Comparison of ENCODE assay signal across 7 cellular contexts in the genomic region with DNA sequence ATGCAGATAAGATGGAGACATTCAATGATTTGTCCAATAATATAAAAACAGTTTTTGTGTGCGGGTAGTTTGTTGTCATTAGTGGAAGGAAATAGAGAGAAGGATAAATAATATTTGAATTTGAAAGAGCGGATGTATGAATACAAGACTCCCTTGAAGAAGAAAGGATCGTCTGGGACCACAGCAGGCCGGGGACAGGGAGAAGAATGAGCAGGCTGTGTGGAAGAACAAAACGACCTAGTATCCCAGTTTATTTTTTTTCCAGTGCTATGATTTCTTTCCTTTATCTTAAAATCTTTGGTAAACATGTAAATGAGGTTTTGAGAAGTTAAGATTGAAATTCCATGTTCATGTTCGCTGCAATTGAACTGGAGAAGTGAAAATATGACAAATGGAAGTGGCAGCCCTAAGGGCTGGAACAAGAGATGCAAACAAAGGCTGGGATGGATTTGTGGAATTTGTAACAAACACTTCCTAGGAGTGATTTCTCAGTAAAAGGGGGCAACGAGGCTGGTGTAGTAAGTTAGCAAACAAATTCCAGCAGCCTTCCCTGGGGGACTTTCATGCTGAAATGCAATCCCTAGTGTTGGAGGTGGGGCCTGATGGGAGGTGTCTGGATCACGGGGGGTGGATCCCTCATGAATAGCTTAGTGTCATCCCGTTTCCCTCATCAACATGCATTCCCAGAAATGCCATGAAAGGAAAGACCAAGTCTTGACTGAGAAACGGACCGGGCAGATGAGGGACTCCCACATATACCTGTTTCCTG. TPM values are rescaled to one million over a fixed set of nuclear protein-coding genes. Genes with fewer than 3 reads are reported as not detected.
DNase-seq lines count a peak whose midpoint lies in the region; ATAC-seq, FAIRE-seq and TF ChIP-seq lines count a peak whose summit lies in the region.

No MANE protein-coding gene starts in this region.

- peak in 2 of 3 donors; percentile 31 to 86 for TF ChIP-seq POLR2A in spleen (IDR thresholded peaks at IDR 0.05)

- no peak for ATAC-seq in HG03460 (IDR thresholded peaks at IDR 0.05; ENCODE audit: unreplicated experiment)

- DNase-seq in NCI-H2227 (lab: John Stamatoyannopoulos, UW; ENCODE audit: unreplicated experiment) (peak; percentile 21), coronary artery (ENCODE audit: low spot score) (peak; percentile 93), kidney (peak; percentile 86), spleen (no peak), NCI-H187 (lab: John Stamatoyannopoulos, UW) (no peak), HPDE6-E6E7 (ENCODE audit: extremely low spot score) (no peak)

- TF ChIP-seq CTCF in coronary artery (IDR thresholded peaks at IDR 0.05) (no peak), kidney (IDR thresholded peaks at IDR 0.05; ENCODE audit: borderline replicate concordance, extremely low read depth, insufficient read depth) (no peak), spleen (IDR thresholded peaks at IDR 0.05 in 8 of 11, conservative IDR thresholded peaks at IDR 0.05 in 3 of 11) (no peak)

- H3K9ac ChIP-seq in kidney (ENCODE audit: low read length in 2 of 2), result peak overlapping the region; percentile 11 to 52

- H3K4me1 ChIP-seq in kidney (ENCODE audit: control insufficient read depth in 1 of 2, insufficient read depth in 1 of 2, low read depth in 1 of 2, low read length in 2 of 2) (no peaks in the 10 kb centered on the region), spleen (peaks cover 4 to 48% (median 19%) of the 10 kb centered on the region in 6 donors)

- H3K4me3 ChIP-seq in coronary artery (peak overlapping the region; percentile 79), kidney (ENCODE audit: low read length in 2 of 2) (peak overlapping the region; percentile 47 to 74), spleen (peak overlapping the region; percentile 13 to 63 (median 28))

- no peak for FAIRE-seq in kidney (lab: Jason Lieb, UNC)

- H3K27me3 ChIP-seq in spleen (replicated peaks in 1 of 7), result no peaks in the 10 kb centered on the region

- H3K36me3 ChIP-seq in kidney (ENCODE audit: control insufficient read depth in 1 of 2, insufficient read depth in 2 of 2, low read length in 2 of 2) (no peaks in the 10 kb centered on the region), spleen (no peaks in the 10 kb centered on the region)

- H3K9me3 ChIP-seq in kidney (ENCODE audit: control insufficient read depth in 1 of 2, low read length in 2 of 2) (peaks cover 0 to 3% of the 10 kb centered on the region in 2 donors), spleen (no peaks in the 10 kb centered on the region)

- H3K27ac ChIP-seq in coronary artery (peak overlapping the region; percentile 84 to 95), kidney (ENCODE audit: low read depth in 2 of 2, low read length in 2 of 2) (peak overlapping the region; percentile 53 to 92), spleen (peak overlapping the region; percentile 49 to 88 (median 88))

- intact Hi-C loops in kidney (cut with DNase I), result no loop called here
- intact Hi-C loops in spleen (cut with DNase I; ENCODE audit: low total_unique reads), result loop anchor here (5.0 to 10.0 kb wide), 3 partner anchors 205 to 792 kb away; no protein-coding TSS in a partner anchor

- WGBS in spleen, 5 donors, result 44 to 60% (median 57%) methylated on average over 11 of the region's 11 CpGs

RNA-seq across cellular contexts. Expression of gene IFI16, which starts 10.2 kb away (rescaled TPM):
- total RNA-seq in kidney (91.8 TPM), spleen (100 to 1,000 TPM; 155 to 201 (median 175) TPM)
- polyA plus RNA-seq in kidney (ENCODE audit: insufficient read depth, low read depth, low replicate concordance) (30.0 TPM), spleen (100 to 1,000 TPM; 165 to 205 (median 186) TPM)

Comparison
In these comparisons a context has a peak if more than half of its experiments do, and no peak if none do; other contexts are left out.
1. DNase-seq: peak in NCI-H2227 (single experiment), coronary artery (single experiment) and kidney (single experiment); none in spleen (single experiment), NCI-H187 (0 of 2) and HPDE6-E6E7 (single experiment).
2. H3K4me3 ChIP-seq: peak in every context shown above with its lines; median percentile 79 in coronary artery; 60 in kidney; 28 in spleen.
3. Peak in every context shown above with its lines, with median percentiles within 50 percentile points of each other: H3K27ac ChIP-seq.